17 cellular contexts compared by ENCODE assay signal in the genomic region with DNA sequence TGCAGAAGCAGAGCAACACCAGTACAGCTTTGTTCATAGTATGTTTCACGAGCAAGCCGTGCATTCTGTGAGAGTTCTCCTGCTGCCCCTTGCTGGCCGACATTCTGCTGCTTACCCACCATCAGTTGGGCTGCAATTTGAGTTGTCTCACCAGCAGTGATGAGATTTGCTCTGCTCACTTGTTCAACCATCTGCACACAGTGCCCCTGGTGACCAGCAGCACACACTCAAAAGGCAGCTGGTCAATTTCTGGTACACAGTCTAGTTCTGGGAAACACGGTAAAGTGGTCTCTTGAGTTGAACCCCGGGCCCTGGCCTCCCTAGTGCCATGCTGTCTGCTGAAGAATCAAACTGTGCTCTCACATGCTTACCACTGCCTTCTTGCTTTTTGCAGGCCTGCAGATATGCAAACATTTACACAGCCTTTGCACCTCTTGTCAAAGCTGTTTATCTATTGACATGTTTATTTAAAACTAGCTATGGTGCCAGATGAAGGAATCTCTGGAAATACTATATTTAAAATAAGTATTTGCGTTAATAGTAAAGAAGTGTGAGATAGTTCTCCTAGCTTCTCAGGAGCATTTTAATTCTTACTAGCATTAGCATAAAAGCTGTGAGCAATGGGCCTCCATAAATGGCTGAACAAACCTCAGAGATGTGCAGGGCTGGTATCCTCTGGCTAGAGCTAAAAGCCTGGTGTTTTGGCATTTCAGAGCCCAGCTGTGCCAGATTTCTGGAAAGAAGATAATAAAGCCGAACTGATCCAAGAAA.
A peak's percentile ranks its signal among the peaks of the same experiment; 100 is the strongest.
DNase-seq lines count a peak whose midpoint lies in the region; ATAC-seq and TF ChIP-seq lines count a peak whose summit lies in the region.
"Had no signal": no experiment of that assay in that cellular context is flagged by ENCODE, and none has a peak within 500 bp of the region (broad histone marks: within the 10 kb centered on the region; RNA-seq: fewer than 3 reads in every experiment).

No MANE protein-coding gene starts in this region.

- no peak overlapping the region for H3K4me3 ChIP-seq in LNCaP clone FGC (ENCODE audit: low read depth, low read length)
- H3K4me3 ChIP-seq: spleen, tibial nerve had no signal

- peak; percentile 14 for DNase-seq in ELF-1 (ENCODE audit: low read depth, low spot score)
- peak; percentile 10 for DNase-seq in LNCaP clone FGC (ENCODE audit: low read depth)
- peak; percentile 15 for DNase-seq in astrocyte of the hippocampus (ENCODE audit: low read depth, low spot score)
- no peak for DNase-seq in left lobe of liver (ENCODE audit: low spot score)
- no peak for DNase-seq in NCI-H1436 treated with DMSO at 0.1 percent for 48 hours (lab: John Stamatoyannopoulos, UW)
- DNase-seq in NCI-H226, result no peak
- DNase-seq in NK-92 (lab: John Stamatoyannopoulos, UW; ENCODE audit: unreplicated experiment), result no peak
- no peak for DNase-seq in activated naive CD4-positive, alpha-beta T cell treated with anti-CD3 and anti-CD28 coated beads, Interleukin-2, amount 50 U/mL, for 16 hours
- DNase-seq: activated T-cell treated with anti-CD3 and anti-CD28 coated beads, Interleukin-2, amount 50 U/mL, for 4 hours; AML-193; effector CD4-positive, alpha-beta T cell; islet precursor cell; NK-92 treated with Interleukin-12 subunit alpha and Interleukin-12 subunit beta, amount 100 ng/mL, for 24 hours; spleen; T1000 had no signal

- peak; percentile 96 for ATAC-seq in left lobe of liver
- ATAC-seq: activated T-cell treated with anti-CD3 and anti-CD28 coated beads, Interleukin-2, amount 50 U/mL, for 4 hours; stimulated activated memory B cell treated with anti-CD40 and anti-IgM and Interleukin-4, amounts not matched to agents 10 μg/mL and 1 μg/mL and 100 μg/mL, for 72 hours had no signal

- no peak for TF ChIP-seq CTCF in LNCaP clone FGC (IDR thresholded peaks at IDR 0.05; ENCODE audit: control insufficient read depth, extremely low read depth, insufficient read depth)

Comparison
In these comparisons a context has a peak if more than half of its experiments do, and no peak if none do; other contexts are left out.
1. DNase-seq: peak in ELF-1 (single experiment), LNCaP clone FGC (single experiment) and astrocyte of the hippocampus (single experiment); none in left lobe of liver (single experiment), NCI-H1436 treated with DMSO at 0.1 percent for 48 hours (single experiment), NCI-H226 (single experiment), NK-92 (single experiment) and activated naive CD4-positive, alpha-beta T cell treated with anti-CD3 and anti-CD28 coated beads, Interleukin-2, amount 50 U/mL, for 16 hours (single experiment).